Comparison of ENCODE assay signal across 10 cellular contexts in genomic region chr12:9741726-9742125, GRCh38. TPM values are rescaled to one million over a fixed set of nuclear protein-coding genes. Genes with fewer than 3 reads are reported as not detected.
DNase-seq lines count a peak whose midpoint lies in the region; ATAC-seq and TF ChIP-seq lines count a peak whose summit lies in the region.
"Had no signal": no experiment of that assay in that cellular context is flagged by ENCODE, and none has a peak within 500 bp of the region (broad histone marks: within the 10 kb centered on the region; RNA-seq: fewer than 3 reads in every experiment).

No MANE protein-coding gene starts in this region.

- peaks cover 73% of the 10 kb centered on the region for H3K4me1 Mint-ChIP-seq in stimulated activated naive CD8-positive, alpha-beta T cell treated with anti-CD3 and anti-CD28 coated beads, Interleukin-15, Interleukin-2, amounts not matched to agents 100 ng/mL and 50 ng/mL, for 24 hours (ENCODE audit: low read depth)

- peaks cover 26% of the 10 kb centered on the region for H3F3A ChIP-seq in MM.1S (ENCODE audit: insufficient read depth, low read length)

- H3K79me2 ChIP-seq in MM.1S (ENCODE audit: low read length): no peaks in the 10 kb centered on the region

- H3K9ac ChIP-seq in MM.1S (ENCODE audit: low read length): peak overlapping the region; percentile 49

- H3K9me3 Mint-ChIP-seq in stimulated activated naive CD8-positive, alpha-beta T cell treated with anti-CD3 and anti-CD28 coated beads, Interleukin-15, Interleukin-2, amounts not matched to agents 100 ng/mL and 50 ng/mL, for 24 hours: no peaks in the 10 kb centered on the region

- H2AFZ ChIP-seq in MM.1S (ENCODE audit: low read length): no peak overlapping the region

- POLR2A ChIA-PET in HEK293T (lab: Yijun Ruan, JAX): no interaction called here

- ATAC-seq in GM21515 (IDR thresholded peaks at IDR 0.05; ENCODE audit: unreplicated experiment): peak; percentile 89
- no peak for ATAC-seq in omental fat pad (ENCODE audit: low FRiP score)

- TF ChIP-seq EP300 in suprapubic skin (IDR thresholded peaks at IDR 0.05): no peak

- no peaks in the 10 kb centered on the region for H3K9me2 ChIP-seq in MM.1S (replicated peaks; ENCODE audit: insufficient read depth, low read length)

- H3K4me3 Mint-ChIP-seq in stimulated activated naive CD8-positive, alpha-beta T cell treated with anti-CD3 and anti-CD28 coated beads, Interleukin-15, Interleukin-2, amounts not matched to agents 100 ng/mL and 50 ng/mL, for 24 hours: peak overlapping the region; percentile 81

- TF ChIP-seq CTCF in MM.1S (IDR thresholded peaks at IDR 0.05; ENCODE audit: low read length) (no peak), suprapubic skin (IDR thresholded peaks at IDR 0.05) (no peak), omental fat pad (IDR thresholded peaks at IDR 0.05) (no peak)

- no peaks in the 10 kb centered on the region for H3K36me3 Mint-ChIP-seq in stimulated activated naive CD8-positive, alpha-beta T cell treated with anti-CD3 and anti-CD28 coated beads, Interleukin-15, Interleukin-2, amounts not matched to agents 100 ng/mL and 50 ng/mL, for 24 hours (ENCODE audit: low read depth)

- H3K27ac ChIP-seq in MM.1S (ENCODE audit: low read length) (peak overlapping the region; percentile 85), suprapubic skin (no peak overlapping the region)
- H3K27ac ChIP-seq: VCaP had no signal

- WGBS in suprapubic skin: 80% methylated on average over 4 of the region's 4 CpGs

- peak overlapping the region; percentile 87 for H3K27ac Mint-ChIP-seq in stimulated activated naive CD8-positive, alpha-beta T cell treated with anti-CD3 and anti-CD28 coated beads, Interleukin-15, Interleukin-2, amounts not matched to agents 100 ng/mL and 50 ng/mL, for 24 hours

- no peaks in the 10 kb centered on the region for H3K27me3 Mint-ChIP-seq in stimulated activated naive CD8-positive, alpha-beta T cell treated with anti-CD3 and anti-CD28 coated beads, Interleukin-15, Interleukin-2, amounts not matched to agents 100 ng/mL and 50 ng/mL, for 24 hours

- no peak for TF ChIP-seq POLR2A in suprapubic skin (IDR thresholded peaks at IDR 0.05)

- H4K20me1 ChIP-seq in MM.1S (ENCODE audit: insufficient read depth, low read length): no peaks in the 10 kb centered on the region

- H3K4me2 ChIP-seq in MM.1S (ENCODE audit: low read depth, low read length): peak overlapping the region; percentile 71

- H3K27me3 ChIP-seq in MM.1S (replicated peaks; ENCODE audit: insufficient read depth, low read length) (no peaks in the 10 kb centered on the region), suprapubic skin (no peaks in the 10 kb centered on the region)

- CTCF ChIA-PET in HEK293T (lab: Yijun Ruan, JAX): interaction anchor here (1.0 kb wide), 1 partner anchor 9 kb away, joined by 3 read pairs; no protein-coding TSS in a partner anchor

- H3K36me3 ChIP-seq in MM.1S (replicated peaks; ENCODE audit: insufficient read depth, low read length) (no peaks in the 10 kb centered on the region), suprapubic skin (no peaks in the 10 kb centered on the region)

- H3K9me3 ChIP-seq in MM.1S (replicated peaks; ENCODE audit: insufficient read depth, low read length) (no peaks in the 10 kb centered on the region), suprapubic skin (no peaks in the 10 kb centered on the region)

- peak overlapping the region; percentile 39 for H3K4me3 ChIP-seq in MM.1S (ENCODE audit: low read length)
- no peak overlapping the region for H3K4me3 ChIP-seq in suprapubic skin

- H3K4me1 ChIP-seq in MM.1S (ENCODE audit: low read length): peaks cover 32% of the 10 kb centered on the region
- H3K4me1 ChIP-seq in suprapubic skin: no peaks in the 10 kb centered on the region

- DNase-seq in CD1c-positive myeloid dendritic cell (ENCODE audit: extremely low spot score) (peak; percentile 76), MM.1S (peak; percentile 90), suprapubic skin (ENCODE audit: low spot score in 2 of 2) (no peak), HEK293T (ENCODE audit: extremely low spot score) (no peak), omental fat pad (ENCODE audit: low spot score) (no peak)
- peak; percentile 57 for DNase-seq in activated T-helper 9 cell treated with anti-CD3 and anti-CD28 coated beads, Interleukin-2, amount 50 U/mL, for 16 hours (ENCODE audit: low read depth)
- DNase-seq: left cardiac atrium had no signal

TF ChIP-seq in HEK293T, 16 proteins besides CTCF, POLR2A, EP300 and RAD21:
- TF ChIP-seq ELF4 (IDR thresholded peaks at IDR 0.05) (no peak), HDGF (IDR thresholded peaks at IDR 0.05; ENCODE audit: borderline replicate concordance) (no peak), ZNF384 (IDR thresholded peaks at IDR 0.05) (no peak), SUZ12 (IDR thresholded peaks at IDR 0.05) (no peak), LEF1 (IDR thresholded peaks at IDR 0.05; ENCODE audit: borderline replicate concordance) (no peak)

RNA-seq across cellular contexts. Expression of gene CLECL1, which starts 8.8 kb away (rescaled TPM):
- total RNA-seq in suprapubic skin: not detected
- total RNA-seq in omental fat pad: 1 to 10 TPM in 1 of 4 donors, under 1 TPM in 1, not detected in 2; 0.84 to 2.2 TPM

RNA-seq across cellular contexts. Expression of gene CD69, which starts 19.0 kb away (rescaled TPM):
- total RNA-seq in suprapubic skin (1 to 10 TPM in 3 of 4 donors, under 1 TPM in 1; 0.93 to 2.7 (median 1.7) TPM), omental fat pad (10 to 100 TPM; 10.0 to 36.3 (median 17.0) TPM)

Comparison
In these comparisons a context has a peak if more than half of its experiments do, and no peak if none do; other contexts are left out.
1. DNase-seq: peak in CD1c-positive myeloid dendritic cell (single experiment), MM.1S (single experiment) and activated T-helper 9 cell treated with anti-CD3 and anti-CD28 coated beads, Interleukin-2, amount 50 U/mL, for 16 hours (single experiment); none in suprapubic skin (0 of 2), HEK293T (single experiment) and omental fat pad (single experiment).